In the genomic region with DNA sequence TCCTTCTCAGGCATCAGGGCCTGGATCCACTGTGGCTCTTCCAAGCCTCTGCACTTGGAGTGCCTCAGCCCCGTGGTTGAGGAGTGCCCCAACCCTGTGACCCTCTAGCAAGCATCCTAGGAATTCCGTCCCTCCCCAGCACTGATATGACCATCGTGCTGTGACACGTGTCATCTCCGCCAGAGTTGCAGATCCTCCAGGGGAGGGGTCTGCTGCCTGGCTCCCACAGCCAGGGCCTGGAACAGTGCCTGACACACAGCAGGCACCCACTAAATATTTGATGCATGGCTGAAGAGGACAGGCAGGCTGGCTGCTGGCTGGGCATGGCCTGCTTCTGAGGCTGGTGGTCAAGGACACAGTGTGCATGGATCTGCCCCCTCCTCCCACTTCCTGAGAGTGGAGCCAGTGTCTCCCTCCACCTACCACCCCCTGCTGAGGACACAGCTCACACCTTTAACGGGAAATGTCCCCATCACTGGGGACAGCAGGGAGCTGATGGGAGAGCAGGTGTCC, we compare ENCODE assay signal across 15 cellular contexts. TPM values are rescaled to one million over a fixed set of nuclear protein-coding genes. Genes with fewer than 3 reads are reported as not detected.
DNase-seq lines count a peak whose midpoint lies in the region; ATAC-seq, FAIRE-seq and TF ChIP-seq lines count a peak whose summit lies in the region.
"Had no signal": no experiment of that assay in that cellular context is flagged by ENCODE, and none has a peak within 500 bp of the region (broad histone marks: within the 10 kb centered on the region; RNA-seq: fewer than 3 reads in every experiment).

No MANE protein-coding gene starts in this region.

- H3K27ac Mint-ChIP-seq in astrocyte (ENCODE audit: unreplicated experiment): no peak overlapping the region
- H3K27ac Mint-ChIP-seq: activated T-cell treated with anti-CD3 and anti-CD28 coated beads, Interleukin-2, amount 50 U/mL, for 24 hours had no signal

- H3K4me1 ChIP-seq in astrocyte (ENCODE audit: insufficient read depth, low read length): peaks cover 16% of the 10 kb centered on the region
- H3K4me1 ChIP-seq in rectal smooth muscle tissue (ENCODE audit: control insufficient read depth, insufficient read depth, low read length): peaks cover 18% of the 10 kb centered on the region
- H3K4me1 ChIP-seq: parathyroid adenoma had no signal

- no peak for FAIRE-seq in astrocyte (lab: Jason Lieb, UNC)

- H3K9me3 ChIP-seq in astrocyte (ENCODE audit: insufficient read depth, low read depth, low read length): no peaks in the 10 kb centered on the region

- no peak for TF ChIP-seq CTCF in astrocyte (IDR thresholded peaks at IDR 0.05; ENCODE audit: insufficient read depth, low read depth, low read length)

- H3K4me3 ChIP-seq in astrocyte (ENCODE audit: insufficient read depth, low read depth, low read length) (no peak overlapping the region), rectal smooth muscle tissue (ENCODE audit: low read length) (no peak overlapping the region)

- no peaks in the 10 kb centered on the region for H3K36me3 ChIP-seq in astrocyte (ENCODE audit: insufficient read depth, low read length)
- no peaks in the 10 kb centered on the region for H3K36me3 ChIP-seq in rectal smooth muscle tissue (ENCODE audit: control insufficient read depth, insufficient read depth, low read length)

- H3K27me3 ChIP-seq in astrocyte (ENCODE audit: insufficient read depth, low read length) (no peaks in the 10 kb centered on the region), rectal smooth muscle tissue (ENCODE audit: control insufficient read depth, insufficient read depth, low read length) (no peaks in the 10 kb centered on the region)

- ATAC-seq in sciatic nerve: no peak
- ATAC-seq: activated CD4-positive, CD25-positive, alpha-beta regulatory T cell treated with anti-CD3 and anti-CD28 coated beads, Interleukin-2, amount 50 U/mL, for 24 hours; stimulated activated naive CD8-positive, alpha-beta T cell treated with anti-CD3 and anti-CD28 coated beads, Interleukin-15, amount 100 ng/mL, for 72 hours had no signal

- H3K79me2 ChIP-seq in astrocyte (ENCODE audit: insufficient read depth, low read length): peaks cover 30% of the 10 kb centered on the region

- H3K27me3 Mint-ChIP-seq in astrocyte (ENCODE audit: low read depth, unreplicated experiment): no peaks in the 10 kb centered on the region
- H3K27me3 Mint-ChIP-seq: activated T-cell treated with anti-CD3 and anti-CD28 coated beads, Interleukin-2, amount 50 U/mL, for 24 hours; stimulated activated naive CD8-positive, alpha-beta T cell treated with anti-CD3 and anti-CD28 coated beads, Interleukin-15, amount 100 ng/mL, for 72 hours had no signal

- H3K4me2 ChIP-seq in astrocyte (ENCODE audit: low read length): no peak overlapping the region

- no peak overlapping the region for H3K27ac ChIP-seq in astrocyte (ENCODE audit: low read depth, low read length)
- peak overlapping the region; percentile 45 for H3K27ac ChIP-seq in rectal smooth muscle tissue (ENCODE audit: low read depth, low read length)
- H3K27ac ChIP-seq: parathyroid adenoma had no signal

- no peak overlapping the region for H2AFZ ChIP-seq in astrocyte (ENCODE audit: low read depth, low read length)
- H2AFZ ChIP-seq: parathyroid adenoma had no signal

- DNase-seq in G401 (ENCODE audit: low spot score) (peak; percentile 52), astrocyte (ENCODE audit: low read depth) (no peak), kidney tubule cell (ENCODE audit: low spot score) (peak; percentile 50), NCI-H1417 treated with DMSO at 0.1 percent for 48 hours (lab: John Stamatoyannopoulos, UW) (no peak), sciatic nerve (ENCODE audit: low spot score) (no peak), NCI-H2227 treated with DMSO at 0.1 percent for 48 hours (lab: John Stamatoyannopoulos, UW) (no peak)
- DNase-seq: activated T-cell treated with anti-CD3 and anti-CD28 coated beads, Interleukin-2, amount 50 U/mL, for 24 hours; anterior cingulate cortex; KBM-7; NCI-H187; stimulated activated CD4-positive, alpha-beta T cell treated with anti-CD3 and anti-CD28 coated beads, Interleukin-4, amount 100 ng/mL, for 1 hour; stimulated activated naive CD8-positive, alpha-beta T cell treated with anti-CD3 and anti-CD28 coated beads, Interleukin-15, amount 100 ng/mL, for 72 hours had no signal

- peak overlapping the region; percentile 71 for H3K4me3 Mint-ChIP-seq in astrocyte (ENCODE audit: unreplicated experiment)
- H3K4me3 Mint-ChIP-seq: stimulated activated naive CD8-positive, alpha-beta T cell treated with anti-CD3 and anti-CD28 coated beads, Interleukin-15, amount 100 ng/mL, for 72 hours had no signal

- intact Hi-C loops in sciatic nerve (cut with DNase I): loop anchor here (5.0 kb wide), 1 partner anchor 68 kb away; no protein-coding TSS in a partner anchor

- H3K9me3 Mint-ChIP-seq in astrocyte (ENCODE audit: unreplicated experiment): peaks cover 3% of the 10 kb centered on the region
- H3K9me3 Mint-ChIP-seq: activated T-cell treated with anti-CD3 and anti-CD28 coated beads, Interleukin-2, amount 50 U/mL, for 24 hours; stimulated activated naive CD8-positive, alpha-beta T cell treated with anti-CD3 and anti-CD28 coated beads, Interleukin-15, amount 100 ng/mL, for 72 hours had no signal

- in situ Hi-C loops in G401 (cut with HindIII; ENCODE audit: low sequenced_read_pairs): no loop called here

- H4K20me1 ChIP-seq in astrocyte (ENCODE audit: insufficient read depth, low read length): peaks cover 35% of the 10 kb centered on the region

- no peak overlapping the region for H3K9ac ChIP-seq in astrocyte (ENCODE audit: low read length)
- H3K9ac ChIP-seq in rectal smooth muscle tissue (ENCODE audit: low read length): peak overlapping the region; percentile 21
- H3K9ac ChIP-seq: parathyroid adenoma had no signal

- peaks cover 6% of the 10 kb centered on the region for H3K36me3 Mint-ChIP-seq in astrocyte (ENCODE audit: low read depth, unreplicated experiment)

- H3K4me1 Mint-ChIP-seq in astrocyte (ENCODE audit: low read depth, unreplicated experiment): peaks cover 10% of the 10 kb centered on the region

RNA-seq across cellular contexts. Expression of gene CD81, which starts 1.7 kb away (rescaled TPM):
- total RNA-seq in G401 (2014; rRNA removed; shearing (Covaris generic)): 61.8 and 105 TPM in 2 replicates
- 625 and 648 TPM in 2 replicates for total RNA-seq in astrocyte
- 618 TPM for total RNA-seq in sciatic nerve

RNA-seq across cellular contexts. Expression of gene TSSC4, which starts 25.2 kb away (rescaled TPM):
- 44.6 and 46.1 TPM in 2 replicates for total RNA-seq in G401 (2014; rRNA removed; shearing (Covaris generic))
- total RNA-seq in astrocyte: 60.9 and 70.0 TPM in 2 replicates
- total RNA-seq in sciatic nerve: 41.0 TPM

Comparison
In these comparisons a context has a peak if more than half of its experiments do, and no peak if none do; other contexts are left out.
1. DNase-seq: peak in G401 (single experiment) and kidney tubule cell (single experiment); none in astrocyte (single experiment), NCI-H1417 treated with DMSO at 0.1 percent for 48 hours (single experiment), sciatic nerve (single experiment) and NCI-H2227 treated with DMSO at 0.1 percent for 48 hours (single experiment).